Comparison of ENCODE assay signal across 25 cellular contexts in the genomic region with DNA sequence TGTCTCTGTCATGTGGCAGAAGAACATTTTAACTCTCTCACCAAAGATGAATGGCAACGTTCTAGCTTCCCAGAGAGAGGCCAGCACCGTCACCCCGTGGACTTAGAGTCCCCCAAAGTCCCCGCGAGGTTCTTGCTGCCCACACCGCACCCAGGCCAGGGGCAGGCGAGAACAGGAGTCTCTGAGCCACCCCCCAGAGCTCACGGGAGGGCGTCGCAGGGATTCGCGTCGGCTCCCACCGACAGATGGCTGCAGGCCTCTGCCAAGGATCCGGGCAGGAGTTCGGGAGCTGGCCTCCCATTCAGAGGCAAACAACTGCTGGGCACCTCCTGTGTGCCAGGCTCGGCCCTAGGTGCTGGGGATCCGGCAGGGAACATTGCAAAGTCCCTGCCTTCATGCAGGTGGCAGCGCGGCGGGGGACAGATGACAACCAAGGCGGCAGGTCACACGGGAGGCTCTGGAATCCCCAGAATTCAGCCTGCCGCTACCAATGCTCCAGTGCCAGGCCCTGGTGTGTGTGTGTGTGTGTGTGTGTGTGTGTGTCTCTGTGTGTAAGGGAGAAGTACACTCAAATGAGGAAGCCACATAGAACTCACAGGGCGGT. TPM values are rescaled to one million over a fixed set of nuclear protein-coding genes. Genes with fewer than 3 reads are reported as not detected.
A peak's percentile ranks its signal among the peaks of the same experiment; 100 is the strongest.
DNase-seq lines count a peak whose midpoint lies in the region; ATAC-seq and TF ChIP-seq lines count a peak whose summit lies in the region.
"Had no signal": no experiment of that assay in that cellular context is flagged by ENCODE, and none has a peak within 500 bp of the region (broad histone marks: within the 10 kb centered on the region; RNA-seq: fewer than 3 reads in every experiment).

No MANE protein-coding gene starts in this region.

- no peaks in the 10 kb centered on the region for H3K9me3 ChIP-seq in upper lobe of right lung
- H3K9me3 ChIP-seq: SK-N-SH had no signal

- H3K4me1 Mint-ChIP-seq in glutamatergic neuron (ENCODE audit: low read depth, unreplicated experiment): peaks cover 26% of the 10 kb centered on the region

- H3K27ac Mint-ChIP-seq in glutamatergic neuron (ENCODE audit: unreplicated experiment): peak overlapping the region; percentile 97
- H3K27ac Mint-ChIP-seq: CD8-positive, alpha-beta T cell; H9; HFFc6 had no signal

- H3K4me1 ChIP-seq in upper lobe of right lung: no peaks in the 10 kb centered on the region

- peaks cover under 1% of the 10 kb centered on the region for H3K27me3 Mint-ChIP-seq in glutamatergic neuron (ENCODE audit: unreplicated experiment)

- H3K27me3 ChIP-seq in upper lobe of right lung: peaks cover 10% of the 10 kb centered on the region

- DNase-seq in DMS 273 (lab: John Stamatoyannopoulos, UW; ENCODE audit: unreplicated experiment) (peak; percentile 59), DMS 273 treated with DMSO at 0.1 percent for 48 hours (lab: John Stamatoyannopoulos, UW) (no peak), cerebellar cortex (ENCODE audit: low spot score) (peak; percentile 75), glutamatergic neuron (no peak), upper lobe of right lung (no peak), NCI-H526 (lab: John Stamatoyannopoulos, UW) (no peak)
- DNase-seq: ACHN; CD8-positive, alpha-beta T cell; GDM1; GM23248; H9; HFFc6; KG1; NCI-H1417; NCI-H187 treated with DMSO at 0.1 percent for 48 hours; NCI-H2227 treated with DMSO at 0.1 percent for 48 hours; NCI-H524; NCI-H82; SIG-M5; SK-N-SH had no signal

- intact Hi-C loops in upper lobe of right lung (cut with DNase I): no loop called here

- H3K36me3 Mint-ChIP-seq in glutamatergic neuron (ENCODE audit: unreplicated experiment): no peaks in the 10 kb centered on the region
- H3K36me3 Mint-ChIP-seq: CD8-positive, alpha-beta T cell had no signal

- no peaks in the 10 kb centered on the region for H3K36me3 ChIP-seq in upper lobe of right lung

- H3K27ac ChIP-seq in temporal lobe (ENCODE audit: low read depth, low read length): peak overlapping the region; percentile 85
- H3K27ac ChIP-seq in upper lobe of right lung: no peak overlapping the region
- H3K27ac ChIP-seq: 22Rv1, GM23248 had no signal

- TF ChIP-seq CTCF in glutamatergic neuron (IDR thresholded peaks at IDR 0.05; ENCODE audit: partially characterized antibody, unreplicated experiment) (no peak), upper lobe of right lung (IDR thresholded peaks at IDR 0.05) (no peak)

- ATAC-seq in upper lobe of right lung: no peak
- no peak for ATAC-seq in HG02798 (IDR thresholded peaks at IDR 0.05; ENCODE audit: poor library complexity, unreplicated experiment)
- ATAC-seq: CD8-positive, alpha-beta T cell; Panc1 had no signal

- peaks cover 10% of the 10 kb centered on the region for H3K9me3 Mint-ChIP-seq in glutamatergic neuron (ENCODE audit: unreplicated experiment)
- H3K9me3 Mint-ChIP-seq: CD8-positive, alpha-beta T cell; H9; HFFc6 had no signal

- no peak overlapping the region for H3K4me3 ChIP-seq in upper lobe of right lung
- H3K4me3 ChIP-seq: GM23248 had no signal

- peak overlapping the region; percentile 38 for H3K4me3 Mint-ChIP-seq in glutamatergic neuron (ENCODE audit: unreplicated experiment)
- H3K4me3 Mint-ChIP-seq: CD8-positive, alpha-beta T cell; H9; HFFc6 had no signal

RNA-seq across cellular contexts. Expression of gene LRRC4B, which starts 25.3 kb away (rescaled TPM):
- total RNA-seq in glutamatergic neuron (ENCODE audit: unreplicated experiment): 28.5 TPM
- total RNA-seq in temporal lobe: 67.4 TPM
- 4.6 TPM for total RNA-seq in upper lobe of right lung
- total RNA-seq: CD8-positive, alpha-beta T cell; GM23248 had no signal

RNA-seq across cellular contexts. Expression of gene ASPDH, which starts 29.2 kb away (rescaled TPM):
- total RNA-seq in glutamatergic neuron (ENCODE audit: unreplicated experiment) (not detected), temporal lobe (0.98 TPM), upper lobe of right lung (not detected)
- total RNA-seq: CD8-positive, alpha-beta T cell; Daoy; GM23248; H9; HFFc6 had no signal

RNA-seq across cellular contexts. Expression of gene JOSD2, which starts 31.9 kb away (rescaled TPM):
- total RNA-seq in glutamatergic neuron (ENCODE audit: unreplicated experiment) (19.1 TPM), temporal lobe (6.1 TPM), upper lobe of right lung (34.7 TPM)

Comparison
In these comparisons a context has a peak if more than half of its experiments do, and no peak if none do; other contexts are left out.
1. DNase-seq: peak in DMS 273 (single experiment) and cerebellar cortex (single experiment); none in DMS 273 treated with DMSO at 0.1 percent for 48 hours (single experiment), glutamatergic neuron (single experiment), upper lobe of right lung (single experiment) and NCI-H526 (0 of 2).